In the genomic region with DNA sequence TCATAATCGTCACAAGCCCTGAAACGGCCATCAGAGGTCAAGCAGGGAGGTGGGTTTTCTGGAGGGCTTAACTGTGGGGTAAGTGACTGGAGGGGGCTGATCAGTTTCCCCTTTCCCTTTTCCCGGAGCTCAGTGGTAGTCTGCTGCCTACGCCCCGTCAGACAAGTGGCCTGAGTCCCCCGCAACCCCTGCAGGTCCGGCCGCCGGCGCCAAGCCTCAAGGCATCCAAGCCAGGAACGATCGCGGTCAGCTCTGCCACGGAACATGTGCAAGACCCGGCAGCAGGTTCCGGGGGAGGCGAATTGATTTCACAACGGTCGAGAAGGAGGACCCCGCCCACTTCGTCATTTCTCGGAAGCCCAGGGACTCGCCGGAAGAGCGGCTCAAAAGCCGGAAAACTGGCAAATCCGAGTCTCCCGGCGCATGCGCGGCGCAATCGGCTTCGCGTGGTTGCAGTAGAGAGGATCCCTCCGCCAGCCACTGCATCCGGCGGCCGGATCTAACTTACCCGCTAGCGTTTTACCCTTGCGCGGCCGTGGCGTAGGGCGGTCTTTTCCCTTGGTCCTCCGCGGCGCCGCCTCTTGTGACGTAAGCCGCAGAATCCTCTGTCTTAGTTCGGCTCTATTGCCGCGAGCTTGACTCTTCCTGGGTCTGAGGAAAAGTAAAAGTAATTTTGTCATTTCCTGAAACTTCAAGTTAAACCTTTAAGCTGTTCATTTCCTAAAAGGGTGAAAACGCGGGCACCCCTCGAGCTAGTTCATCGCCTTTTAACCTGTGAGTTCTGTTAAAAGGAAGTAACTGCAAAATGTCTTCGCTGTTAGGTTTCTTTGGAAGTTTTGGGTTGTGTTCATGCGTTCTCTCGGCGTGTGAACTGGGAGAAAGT, we compare ENCODE assay signal across 8 cellular contexts. TPM values are rescaled to one million over a fixed set of nuclear protein-coding genes. Genes with fewer than 3 reads are reported as not detected.
A peak's percentile ranks its signal among the peaks of the same experiment; 100 is the strongest.
DNase-seq lines count a peak whose midpoint lies in the region; ATAC-seq, FAIRE-seq and TF ChIP-seq lines count a peak whose summit lies in the region.

No MANE protein-coding gene starts in this region.

- peak; percentile 98 for FAIRE-seq in GM18507 (lab: Jason Lieb, UNC)
- FAIRE-seq in astrocyte (lab: Jason Lieb, UNC), result peak; percentile 26
- no peak for FAIRE-seq in urothelium cell line (lab: Jason Lieb, UNC)

- peak overlapping the region; percentile 94 for H3K9ac ChIP-seq in astrocyte (ENCODE audit: low read length)

- under 1% methylated on average over 63 of the region's 63 CpGs for WGBS in right cardiac atrium
- 0% methylated on average over 62 to 63 of the region's 63 CpGs for WGBS in psoas muscle, 3 donors

- H3K36me3 Mint-ChIP-seq in astrocyte (ENCODE audit: low read depth, unreplicated experiment), result peaks cover 8% of the 10 kb centered on the region

- H3K4me3 Mint-ChIP-seq in astrocyte (ENCODE audit: unreplicated experiment), result peak overlapping the region; percentile 93

- peaks cover 14% of the 10 kb centered on the region for H3K4me1 ChIP-seq in astrocyte (ENCODE audit: insufficient read depth, low read length)
- H3K4me1 ChIP-seq in right cardiac atrium (ENCODE audit: control insufficient read depth, insufficient read depth, low read length), result no peaks in the 10 kb centered on the region
- H3K4me1 ChIP-seq in psoas muscle, result peaks cover 9% of the 10 kb centered on the region

- H3K9me3 ChIP-seq in astrocyte (ENCODE audit: insufficient read depth, low read depth, low read length) (no peaks in the 10 kb centered on the region), right cardiac atrium (ENCODE audit: control insufficient read depth, low read length) (no peaks in the 10 kb centered on the region), psoas muscle (no peaks in the 10 kb centered on the region)

- no peaks in the 10 kb centered on the region for H3K36me3 ChIP-seq in astrocyte (ENCODE audit: insufficient read depth, low read length)
- no peaks in the 10 kb centered on the region for H3K36me3 ChIP-seq in psoas muscle (ENCODE audit: insufficient read depth in 1 of 2, low read depth in 1 of 2)

- peaks cover 3% of the 10 kb centered on the region for H3K9me3 Mint-ChIP-seq in astrocyte (ENCODE audit: unreplicated experiment)

- TF ChIP-seq CTCF in astrocyte (IDR thresholded peaks at IDR 0.05; ENCODE audit: insufficient read depth, low read depth, low read length) (no peak), psoas muscle (IDR thresholded peaks at IDR 0.05) (no peak)

- H3K27me3 ChIP-seq in astrocyte (ENCODE audit: insufficient read depth, low read length), result no peaks in the 10 kb centered on the region
- H3K27me3 ChIP-seq in right cardiac atrium (ENCODE audit: control insufficient read depth, insufficient read depth), result no peaks in the 10 kb centered on the region
- H3K27me3 ChIP-seq in psoas muscle (ENCODE audit: insufficient read depth in 3 of 3, low read length in 2 of 3), result no peaks in the 10 kb centered on the region

- H3K27ac ChIP-seq in astrocyte (ENCODE audit: low read depth, low read length) (peak overlapping the region; percentile 95), right cardiac atrium (ENCODE audit: low read length) (peak overlapping the region; percentile 98), psoas muscle (peak overlapping the region; percentile 93)

- peaks cover 10% of the 10 kb centered on the region for H3K4me1 Mint-ChIP-seq in astrocyte (ENCODE audit: low read depth, unreplicated experiment)

- DNase-seq in GM18507 (ENCODE audit: extremely low spot score, insufficient read length, low read depth), result peak; percentile 95
- DNase-seq in NCI-H1930 (lab: John Stamatoyannopoulos, UW), result peak; percentile 98 to 99
- DNase-seq in T-helper 22 cell (ENCODE audit: low read depth), result peak; percentile 99
- DNase-seq in astrocyte (ENCODE audit: low read depth), result peak; percentile 100
- DNase-seq in right cardiac atrium, result peak; percentile 99 to 100 (median 100)
- peak; percentile 99 to 100 for DNase-seq in psoas muscle
- DNase-seq in urothelium cell line (ENCODE audit: low spot score), result peak; percentile 93

- H3K79me2 ChIP-seq in astrocyte (ENCODE audit: insufficient read depth, low read length), result peaks cover 24% of the 10 kb centered on the region

- H3K27ac Mint-ChIP-seq in astrocyte (ENCODE audit: unreplicated experiment), result peak overlapping the region; percentile 97

- no peaks in the 10 kb centered on the region for H3K27me3 Mint-ChIP-seq in astrocyte (ENCODE audit: low read depth, unreplicated experiment)

- H3K4me3 ChIP-seq in astrocyte (ENCODE audit: insufficient read depth, low read depth, low read length), result peak overlapping the region; percentile 93
- peak overlapping the region; percentile 92 for H3K4me3 ChIP-seq in right cardiac atrium (ENCODE audit: low read length)
- H3K4me3 ChIP-seq in psoas muscle, result peak overlapping the region; percentile 73

- H2AFZ ChIP-seq in astrocyte (ENCODE audit: low read depth, low read length), result peak overlapping the region; percentile 69

- peak overlapping the region; percentile 94 for H3K4me2 ChIP-seq in astrocyte (ENCODE audit: low read length)

- no peaks in the 10 kb centered on the region for H4K20me1 ChIP-seq in astrocyte (ENCODE audit: insufficient read depth, low read length)

- ATAC-seq in HG02973 (IDR thresholded peaks at IDR 0.05; ENCODE audit: unreplicated experiment), result peak; percentile 92
- ATAC-seq in right cardiac atrium, result peak; percentile 98
- peak; percentile 94 to 97 (median 95) for ATAC-seq in psoas muscle

- intact Hi-C loops in right cardiac atrium (cut with DNase I) (loop anchor here in 3 of 4 donors (2.0 to 5.0 kb wide), 2 partner anchors 14 to 937 kb away; a partner anchor contains a TSS), psoas muscle (cut with DNase I) (loop anchor here (1.0 kb wide), 1 partner anchor 15 kb away; a partner anchor contains a TSS)

RNA-seq across cellular contexts. Expression of a gene that starts 14.9 kb away (rescaled TPM):
- total RNA-seq in astrocyte, result 63.2 and 66.8 TPM in 2 replicates
- total RNA-seq in right cardiac atrium, result 10 to 100 TPM; 30.1 to 60.6 (median 41.2) TPM
- 39.4 TPM for polyA plus RNA-seq in right cardiac atrium
- 10 to 100 TPM; 21.8 to 55.5 (median 42.9) TPM for total RNA-seq in psoas muscle
- 10 to 100 TPM; 27.4 to 34.5 (median 29.2) TPM for polyA plus RNA-seq in psoas muscle

Comparison
In these comparisons a context has a peak if more than half of its experiments do, and no peak if none do; other contexts are left out.
1. Peak in every context shown above with its lines: DNase-seq, ATAC-seq, H3K4me3 ChIP-seq and H3K27ac ChIP-seq.